In the genomic region with DNA sequence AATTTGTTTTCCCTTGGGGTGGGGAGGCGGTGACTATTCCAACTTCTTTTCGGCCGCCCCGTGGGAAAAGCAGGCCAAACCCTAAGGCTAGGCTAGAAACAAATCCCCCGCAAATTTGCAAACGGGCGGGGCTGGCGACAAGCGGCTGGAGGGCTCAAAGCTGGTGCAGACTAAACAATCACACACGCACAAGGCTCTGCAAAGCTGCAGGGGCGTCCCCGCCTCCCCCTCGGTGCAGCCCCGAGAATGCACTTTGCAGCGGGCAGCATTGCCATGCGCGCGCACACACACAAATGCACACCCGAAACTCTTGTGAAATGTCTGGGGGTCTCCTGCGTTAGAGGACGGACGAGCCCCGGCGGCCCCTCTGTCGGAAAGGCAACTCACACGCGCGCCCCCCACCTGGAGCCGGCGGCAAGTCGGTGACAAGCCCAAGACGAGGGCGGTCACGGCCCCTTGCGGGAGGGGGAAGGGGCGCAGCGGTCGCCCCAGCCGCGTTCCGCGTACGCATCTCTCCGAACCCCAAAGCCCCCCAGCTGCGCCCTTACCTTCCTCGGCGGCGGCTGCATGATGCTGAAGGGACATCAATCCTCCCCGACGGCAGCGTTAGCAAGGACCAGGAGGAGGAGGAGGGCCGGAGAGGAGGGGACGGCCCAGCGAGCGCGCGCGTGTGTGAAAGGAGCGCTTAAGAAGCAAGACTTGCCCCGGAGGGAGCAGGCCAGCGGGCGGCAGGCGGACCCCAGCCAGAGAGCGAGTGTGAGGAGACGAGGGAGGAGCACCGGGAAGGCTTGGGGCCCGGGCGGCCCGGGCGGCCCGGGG, we compare ENCODE assay signal across 8 cellular contexts. TPM values are rescaled to one million over a fixed set of nuclear protein-coding genes. Genes with fewer than 3 reads are reported as not detected.
DNase-seq lines count a peak whose midpoint lies in the region; ATAC-seq and TF ChIP-seq lines count a peak whose summit lies in the region.

No MANE protein-coding gene starts in this region.

- H3K4me1 ChIP-seq in duodenal mucosa (ENCODE audit: control insufficient read depth in 1 of 2, insufficient read depth in 2 of 2, low read length in 2 of 2) (peaks cover 16 to 25% of the 10 kb centered on the region in 2 donors), lower lobe of right lung (peaks cover 39% of the 10 kb centered on the region)

- H3K9me3 ChIP-seq in duodenal mucosa (ENCODE audit: control insufficient read depth in 1 of 2, low read length in 2 of 2) = no peaks in the 10 kb centered on the region
- no peaks in the 10 kb centered on the region for H3K9me3 ChIP-seq in lower lobe of right lung

- H3K27me3 ChIP-seq in duodenal mucosa (ENCODE audit: control insufficient read depth in 1 of 2, insufficient read depth in 2 of 2, low read length in 2 of 2) = no peaks in the 10 kb centered on the region
- no peaks in the 10 kb centered on the region for H3K27me3 ChIP-seq in lower lobe of right lung (ENCODE audit: low read depth)

- H3K4me3 Mint-ChIP-seq in activated CD4-positive, alpha-beta T cell treated with anti-CD3 and anti-CD28 coated beads, Interleukin-2, amount 10 ng/mL, durations not matched to agents 24 days and 14 days = peak overlapping the region; percentile 99

- peaks cover 12% of the 10 kb centered on the region for H3K36me3 Mint-ChIP-seq in activated CD4-positive, alpha-beta T cell treated with anti-CD3 and anti-CD28 coated beads, Interleukin-2, amount 10 ng/mL, durations not matched to agents 24 days and 14 days (ENCODE audit: low read depth)

- no peaks in the 10 kb centered on the region for H3K9me3 Mint-ChIP-seq in activated CD4-positive, alpha-beta T cell treated with anti-CD3 and anti-CD28 coated beads, Interleukin-2, amount 10 ng/mL, durations not matched to agents 24 days and 14 days

- DNase-seq in DMS 273 (lab: John Stamatoyannopoulos, UW; ENCODE audit: unreplicated experiment) (peak; percentile 84), DMS 273 treated with DMSO at 0.1 percent for 48 hours (lab: John Stamatoyannopoulos, UW) (no peak), HFF-Myc (ENCODE audit: extremely low read depth, low read depth) (no peak), NCI-H146 treated with DMSO at 0.1 percent for 48 hours (lab: John Stamatoyannopoulos, UW; ENCODE audit: unreplicated experiment) (peak; percentile 56), lower lobe of right lung (peak; percentile 87)
- peak; percentile 89 for DNase-seq in activated CD4-positive, alpha-beta T cell treated with anti-CD3 and anti-CD28 coated beads, Interleukin-2, amount 10 ng/mL, durations not matched to agents 24 days and 14 days
- peak; percentile 24 for DNase-seq in stimulated activated CD8-positive, alpha-beta memory T cell treated with anti-CD3 and anti-CD28 coated beads, Interleukin-12 subunit alpha, Interleukin-12 subunit beta, amount 100 ng/mL, for 24 hours (ENCODE audit: extremely low read depth)

- no peak for TF ChIP-seq CTCF in HFF-Myc (IDR thresholded peaks at IDR 0.05; ENCODE audit: low read depth, low read length, missing control alignments)
- no peak for TF ChIP-seq CTCF in lower lobe of right lung (IDR thresholded peaks at IDR 0.05)

- H3K27ac ChIP-seq in duodenal mucosa (ENCODE audit: low read depth, low read length) = peak overlapping the region; percentile 94
- H3K27ac ChIP-seq in lower lobe of right lung = peak overlapping the region; percentile 91

- H3K36me3 ChIP-seq in duodenal mucosa (ENCODE audit: control insufficient read depth in 1 of 2, insufficient read depth in 2 of 2, low read length in 2 of 2) (no peaks in the 10 kb centered on the region), lower lobe of right lung (peaks cover 9% of the 10 kb centered on the region)

- peaks cover 39% of the 10 kb centered on the region for H3K4me1 Mint-ChIP-seq in activated CD4-positive, alpha-beta T cell treated with anti-CD3 and anti-CD28 coated beads, Interleukin-2, amount 10 ng/mL, durations not matched to agents 24 days and 14 days

- H3K4me3 ChIP-seq in HFF-Myc (replicated peaks; ENCODE audit: low read depth, low read length) (peak overlapping the region; percentile 82), duodenal mucosa (ENCODE audit: low read depth in 1 of 2, low read length in 2 of 2) (peak overlapping the region; percentile 89 to 93), lower lobe of right lung (peak overlapping the region; percentile 94)

- peak; percentile 47 to 51 for ATAC-seq in lower lobe of right lung

- H3K9ac ChIP-seq in duodenal mucosa (ENCODE audit: low read depth in 1 of 2, low read length in 2 of 2) = peak overlapping the region; percentile 54 to 90

- H3K27me3 Mint-ChIP-seq in activated CD4-positive, alpha-beta T cell treated with anti-CD3 and anti-CD28 coated beads, Interleukin-2, amount 10 ng/mL, durations not matched to agents 24 days and 14 days = no peaks in the 10 kb centered on the region

- intact Hi-C loops in activated CD4-positive, alpha-beta T cell treated with anti-CD3 and anti-CD28 coated beads, Interleukin-2, amount 10 ng/mL, durations not matched to agents 24 days and 14 days (cut with micrococcal nuclease) = loop anchor here (1.0 to 5.0 kb wide), 5 partner anchors 37 to 327 kb away; partner anchors contain the start of gene ATG16L2
- intact Hi-C loops in lower lobe of right lung (cut with DNase I) = no loop called here

- H3K27ac Mint-ChIP-seq in activated CD4-positive, alpha-beta T cell treated with anti-CD3 and anti-CD28 coated beads, Interleukin-2, amount 10 ng/mL, durations not matched to agents 24 days and 14 days = peak overlapping the region; percentile 98

RNA-seq across cellular contexts. Expression of gene FCHSD2, which starts 0.6 kb away (rescaled TPM):
- 20.4 and 22.4 TPM in 2 replicates for total RNA-seq in activated CD4-positive, alpha-beta T cell treated with anti-CD3 and anti-CD28 coated beads, Interleukin-2, amount 10 ng/mL, durations not matched to agents 24 days and 14 days
- total RNA-seq in lower lobe of right lung = 59.0 TPM

Comparison
In these comparisons a context has a peak if more than half of its experiments do, and no peak if none do; other contexts are left out.
1. DNase-seq: peak in DMS 273 (single experiment), NCI-H146 treated with DMSO at 0.1 percent for 48 hours (single experiment), activated CD4-positive, alpha-beta T cell treated with anti-CD3 and anti-CD28 coated beads, Interleukin-2, amount 10 ng/mL, durations not matched to agents 24 days and 14 days (single experiment), lower lobe of right lung (single experiment) and stimulated activated CD8-positive, alpha-beta memory T cell treated with anti-CD3 and anti-CD28 coated beads, Interleukin-12 subunit alpha, Interleukin-12 subunit beta, amount 100 ng/mL, for 24 hours (single experiment); none in DMS 273 treated with DMSO at 0.1 percent for 48 hours (single experiment) and HFF-Myc (single experiment).
2. Peak in every context shown above with its lines, with median percentiles within 50 percentile points of each other: H3K4me3 ChIP-seq.